In genomic region chr3:95154775-95155174, GRCh38 we compare ENCODE assay signal across 13 cellular contexts.
A peak's percentile ranks its signal among the peaks of the same experiment; 100 is the strongest.
DNase-seq lines count a peak whose midpoint lies in the region; ATAC-seq, FAIRE-seq and TF ChIP-seq lines count a peak whose summit lies in the region.
"Had no signal": no experiment of that assay in that cellular context is flagged by ENCODE, and none has a peak within 500 bp of the region (broad histone marks: within the 10 kb centered on the region; RNA-seq: fewer than 3 reads in every experiment).

No MANE protein-coding gene starts in this region.

- TF ChIP-seq EP300 in A549 (IDR thresholded peaks at IDR 0.05) = no peak

- no peak overlapping the region for H3K4me2 ChIP-seq in A549

- no peak overlapping the region for H3K27ac ChIP-seq in A549
- H3K27ac ChIP-seq: thyroid gland had no signal

- POLR2A ChIA-PET in A549 (lab: Yijun Ruan, JAX) = no interaction called here

- no peaks in the 10 kb centered on the region for H3K9me3 ChIP-seq in A549
- H3K9me3 ChIP-seq: thyroid gland had no signal

- H3K4me3 ChIP-seq in A549 = no peak overlapping the region
- H3K4me3 ChIP-seq in fibroblast of villous mesenchyme (ENCODE audit: low read depth, low read length) = no peak overlapping the region
- H3K4me3 ChIP-seq: GM12878, thyroid gland had no signal

- CTCF ChIA-PET in A549 (lab: Yijun Ruan, JAX) = no interaction called here

- ATAC-seq in A549 (no peak), GM21515 (IDR thresholded peaks at IDR 0.05; ENCODE audit: unreplicated experiment) (no peak), GM21786 (IDR thresholded peaks at IDR 0.05; ENCODE audit: unreplicated experiment) (no peak)
- no peak for ATAC-seq in activated CD4-positive, CD25-positive, alpha-beta regulatory T cell treated with anti-CD3 and anti-CD28 coated beads, Interleukin-2, amount 50 U/mL, for 24 hours
- ATAC-seq: GM12878, T-cell had no signal

- DNase-seq in A549 (ENCODE audit: low read depth in 1 of 2, low spot score in 1 of 2) (peak in 1 of 2 experiments; percentile 39), HTR-8/SVneo (ENCODE audit: insufficient read length, low spot score) (peak; percentile 2), SHP77 treated with DMSO at 0.1 percent for 48 hours (lab: John Stamatoyannopoulos, UW) (peak; percentile 74), fibroblast of villous mesenchyme (ENCODE audit: low read depth) (peak; percentile 8), cerebellar cortex (ENCODE audit: low spot score) (no peak)
- DNase-seq: amniotic stem cell, T-cell, thyroid gland had no signal

- TF ChIP-seq CTCF in A549 (IDR thresholded peaks at IDR 0.05) (no peak), fibroblast of villous mesenchyme (IDR thresholded peaks at IDR 0.05; ENCODE audit: insufficient read depth, low read depth, low read length) (no peak)

- FAIRE-seq in A549 (lab: Jason Lieb, UNC) (no peak), HTR-8/SVneo (lab: Jason Lieb, UNC) (no peak)
- FAIRE-seq: islet of Langerhans had no signal

- H3K4me1 ChIP-seq in A549 = no peaks in the 10 kb centered on the region
- H3K4me1 ChIP-seq: thyroid gland had no signal

- WGBS in A549 (ENCODE audit: missing lambda C conversion rate) = 5% methylated on average over 2 of the region's 2 CpGs

- no peak for TF ChIP-seq RAD21 in A549 (conservative IDR thresholded peaks at IDR 0.05 in 1 of 2, IDR thresholded peaks at IDR 0.05 in 1 of 2)

- TF ChIP-seq POLR2A in A549 (IDR thresholded peaks at IDR 0.05; ENCODE audit: low read length) = no peak

TF ChIP-seq in A549, 52 proteins besides CTCF, POLR2A, EP300 and RAD21:
- TF ChIP-seq TFCP2L1 (CRISPR knock-in tag; IDR thresholded peaks at IDR 0.05) (no peak), POLR2AphosphoS2 (conservative IDR thresholded peaks at IDR 0.05; ENCODE audit: low read length) (no peak), HOXB5 (CRISPR knock-in tag; IDR thresholded peaks at IDR 0.05) (no peak), MYC (IDR thresholded peaks at IDR 0.05; ENCODE audit: borderline replicate concordance, low read length) (no peak), RNF2 (IDR thresholded peaks at IDR 0.05; ENCODE audit: borderline replicate concordance, low read depth) (no peak), PHF8 (IDR thresholded peaks at IDR 0.05; ENCODE audit: borderline replicate concordance, low read depth) (no peak), HES2 (IDR thresholded peaks at IDR 0.05) (no peak), ZFP36 (IDR thresholded peaks at IDR 0.05; ENCODE audit: borderline replicate concordance, partially characterized antibody) (peak; percentile 15)
- TF ChIP-seq, protein P1, sequence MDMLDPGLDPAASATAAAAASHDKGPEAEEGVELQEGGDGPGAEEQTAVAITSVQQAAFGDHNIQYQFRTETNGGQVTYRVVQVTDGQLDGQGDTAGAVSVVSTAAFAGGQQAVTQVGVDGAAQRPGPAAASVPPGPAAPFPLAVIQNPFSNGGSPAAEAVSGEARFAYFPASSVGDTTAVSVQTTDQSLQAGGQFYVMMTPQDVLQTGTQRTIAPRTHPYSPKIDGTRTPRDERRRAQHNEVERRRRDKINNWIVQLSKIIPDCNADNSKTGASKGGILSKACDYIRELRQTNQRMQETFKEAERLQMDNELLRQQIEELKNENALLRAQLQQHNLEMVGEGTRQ (IDR thresholded peaks at IDR 0.05) = no peak
